In the genomic region with DNA sequence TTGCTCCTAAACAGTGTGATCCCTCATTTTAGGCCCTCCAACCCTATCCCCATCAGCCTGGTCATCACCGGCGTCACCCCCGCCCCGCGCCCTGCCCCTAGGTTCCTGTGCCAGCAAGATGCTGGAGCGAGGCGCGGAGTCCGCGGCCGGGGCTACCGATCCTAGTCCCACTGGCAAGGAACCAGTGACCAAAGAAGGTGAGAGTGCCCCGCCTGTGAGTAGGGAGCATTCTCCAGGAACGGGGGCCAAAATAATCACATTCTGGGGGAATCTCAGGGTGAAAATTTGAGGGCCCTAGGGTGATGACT, we compare ENCODE assay signal across 1 cellular context.
TF ChIP-seq lines count a peak whose summit lies in the region.

No MANE protein-coding gene starts in this region.

TF ChIP-seq in HEK293, 187 proteins besides CTCF, POLR2A, EP300 and RAD21 (continued from another document):
- TF ChIP-seq, protein P1, sequence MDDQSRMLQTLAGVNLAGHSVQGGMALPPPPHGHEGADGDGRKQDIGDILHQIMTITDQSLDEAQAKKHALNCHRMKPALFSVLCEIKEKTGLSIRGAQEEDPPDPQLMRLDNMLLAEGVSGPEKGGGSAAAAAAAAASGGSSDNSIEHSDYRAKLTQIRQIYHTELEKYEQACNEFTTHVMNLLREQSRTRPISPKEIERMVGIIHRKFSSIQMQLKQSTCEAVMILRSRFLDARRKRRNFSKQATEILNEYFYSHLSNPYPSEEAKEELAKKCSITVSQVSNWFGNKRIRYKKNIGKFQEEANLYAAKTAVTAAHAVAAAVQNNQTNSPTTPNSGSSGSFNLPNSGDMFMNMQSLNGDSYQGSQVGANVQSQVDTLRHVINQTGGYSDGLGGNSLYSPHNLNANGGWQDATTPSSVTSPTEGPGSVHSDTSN (CRISPR knock-in tag; IDR thresholded peaks at IDR 0.05), result no peak
- TF ChIP-seq ZNF335 (tag by site-specific recombination; conservative IDR thresholded peaks at IDR 0.05) (no peak), ZBTB20 (tag by site-specific recombination; IDR thresholded peaks at IDR 0.05) (no peak), ZNF133 (tag by site-specific recombination; IDR thresholded peaks at IDR 0.05) (no peak), ZNF843 (tag by site-specific recombination; IDR thresholded peaks at IDR 0.05) (no peak), ZNF561 (tag by site-specific recombination; IDR thresholded peaks at IDR 0.05; ENCODE audit: borderline replicate concordance) (no peak), ZSCAN23 (tag by site-specific recombination; IDR thresholded peaks at IDR 0.05) (no peak), ZNF600 (tag by site-specific recombination; IDR thresholded peaks at IDR 0.05) (peak; percentile 98), KLF16 (tag by site-specific recombination; IDR thresholded peaks at IDR 0.05) (no peak), ZBTB48 (tag by site-specific recombination; IDR thresholded peaks at IDR 0.05) (0 out of 2 replicates have a peak, but pooled peaks have one; percentile 48), ZNF529 (tag by site-specific recombination; IDR thresholded peaks at IDR 0.05; ENCODE audit: insufficient replicate concordance) (no peak), BCL11A (tag by site-specific recombination; IDR thresholded peaks at IDR 0.05; ENCODE audit: low read depth) (0 out of 2 replicates have a peak, but pooled peaks have one; percentile 26), FEZF1 (tag by site-specific recombination; IDR thresholded peaks at IDR 0.05) (no peak), ZBTB8A (tag by site-specific recombination; IDR thresholded peaks at IDR 0.05) (no peak), ZNF623 (tag by site-specific recombination; IDR thresholded peaks at IDR 0.05) (no peak), ZNF558 (tag by site-specific recombination; IDR thresholded peaks at IDR 0.05) (no peak), GFI1B (tag by site-specific recombination; IDR thresholded peaks at IDR 0.05) (no peak), ZNF175 (tag by site-specific recombination; IDR thresholded peaks at IDR 0.05) (no peak), ZNF707 (tag by site-specific recombination; IDR thresholded peaks at IDR 0.05) (no peak), ZNF184 (tag by site-specific recombination; IDR thresholded peaks at IDR 0.05) (no peak), ZNF514 (tag by site-specific recombination; IDR thresholded peaks at IDR 0.05) (no peak), ATF2 (tag by site-specific recombination; IDR thresholded peaks at IDR 0.05; ENCODE audit: low read depth) (no peak), IKZF3 (tag by site-specific recombination; IDR thresholded peaks at IDR 0.05) (peak; percentile 58), ZFP41 (tag by site-specific recombination; IDR thresholded peaks at IDR 0.05; ENCODE audit: borderline replicate concordance) (no peak), ZSCAN16 (tag by site-specific recombination; IDR thresholded peaks at IDR 0.05) (no peak)
- TF ChIP-seq, protein P2, sequence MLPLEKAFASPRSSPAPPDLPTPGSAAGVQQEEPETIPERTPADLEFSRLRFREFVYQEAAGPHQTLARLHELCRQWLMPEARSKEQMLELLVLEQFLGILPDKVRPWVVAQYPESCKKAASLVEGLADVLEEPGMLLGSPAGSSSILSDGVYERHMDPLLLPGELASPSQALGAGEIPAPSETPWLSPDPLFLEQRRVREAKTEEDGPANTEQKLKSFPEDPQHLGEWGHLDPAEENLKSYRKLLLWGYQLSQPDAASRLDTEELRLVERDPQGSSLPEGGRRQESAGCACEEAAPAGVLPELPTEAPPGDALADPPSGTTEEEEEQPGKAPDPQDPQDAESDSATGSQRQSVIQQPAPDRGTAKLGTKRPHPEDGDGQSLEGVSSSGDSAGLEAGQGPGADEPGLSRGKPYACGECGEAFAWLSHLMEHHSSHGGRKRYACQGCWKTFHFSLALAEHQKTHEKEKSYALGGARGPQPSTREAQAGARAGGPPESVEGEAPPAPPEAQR (tag by site-specific recombination; IDR thresholded peaks at IDR 0.05), result no peak
- TF ChIP-seq, protein P3, sequence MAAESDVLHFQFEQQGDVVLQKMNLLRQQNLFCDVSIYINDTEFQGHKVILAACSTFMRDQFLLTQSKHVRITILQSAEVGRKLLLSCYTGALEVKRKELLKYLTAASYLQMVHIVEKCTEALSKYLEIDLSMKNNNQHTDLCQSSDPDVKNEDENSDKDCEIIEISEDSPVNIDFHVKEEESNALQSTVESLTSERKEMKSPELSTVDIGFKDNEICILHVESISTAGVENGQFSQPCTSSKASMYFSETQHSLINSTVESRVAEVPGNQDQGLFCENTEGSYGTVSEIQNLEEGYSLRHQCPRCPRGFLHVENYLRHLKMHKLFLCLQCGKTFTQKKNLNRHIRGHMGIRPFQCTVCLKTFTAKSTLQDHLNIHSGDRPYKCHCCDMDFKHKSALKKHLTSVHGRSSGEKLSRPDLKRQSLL (tag by site-specific recombination; IDR thresholded peaks at IDR 0.05), result peak; percentile 56; the same call in 1 of the 2 replicates
- TF ChIP-seq, protein P4, sequence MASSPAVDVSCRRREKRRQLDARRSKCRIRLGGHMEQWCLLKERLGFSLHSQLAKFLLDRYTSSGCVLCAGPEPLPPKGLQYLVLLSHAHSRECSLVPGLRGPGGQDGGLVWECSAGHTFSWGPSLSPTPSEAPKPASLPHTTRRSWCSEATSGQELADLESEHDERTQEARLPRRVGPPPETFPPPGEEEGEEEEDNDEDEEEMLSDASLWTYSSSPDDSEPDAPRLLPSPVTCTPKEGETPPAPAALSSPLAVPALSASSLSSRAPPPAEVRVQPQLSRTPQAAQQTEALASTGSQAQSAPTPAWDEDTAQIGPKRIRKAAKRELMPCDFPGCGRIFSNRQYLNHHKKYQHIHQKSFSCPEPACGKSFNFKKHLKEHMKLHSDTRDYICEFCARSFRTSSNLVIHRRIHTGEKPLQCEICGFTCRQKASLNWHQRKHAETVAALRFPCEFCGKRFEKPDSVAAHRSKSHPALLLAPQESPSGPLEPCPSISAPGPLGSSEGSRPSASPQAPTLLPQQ (tag by site-specific recombination; IDR thresholded peaks at IDR 0.05), result 0 out of 2 replicates have a peak, but pooled peaks have one; percentile 6
- TF ChIP-seq, protein P5, sequence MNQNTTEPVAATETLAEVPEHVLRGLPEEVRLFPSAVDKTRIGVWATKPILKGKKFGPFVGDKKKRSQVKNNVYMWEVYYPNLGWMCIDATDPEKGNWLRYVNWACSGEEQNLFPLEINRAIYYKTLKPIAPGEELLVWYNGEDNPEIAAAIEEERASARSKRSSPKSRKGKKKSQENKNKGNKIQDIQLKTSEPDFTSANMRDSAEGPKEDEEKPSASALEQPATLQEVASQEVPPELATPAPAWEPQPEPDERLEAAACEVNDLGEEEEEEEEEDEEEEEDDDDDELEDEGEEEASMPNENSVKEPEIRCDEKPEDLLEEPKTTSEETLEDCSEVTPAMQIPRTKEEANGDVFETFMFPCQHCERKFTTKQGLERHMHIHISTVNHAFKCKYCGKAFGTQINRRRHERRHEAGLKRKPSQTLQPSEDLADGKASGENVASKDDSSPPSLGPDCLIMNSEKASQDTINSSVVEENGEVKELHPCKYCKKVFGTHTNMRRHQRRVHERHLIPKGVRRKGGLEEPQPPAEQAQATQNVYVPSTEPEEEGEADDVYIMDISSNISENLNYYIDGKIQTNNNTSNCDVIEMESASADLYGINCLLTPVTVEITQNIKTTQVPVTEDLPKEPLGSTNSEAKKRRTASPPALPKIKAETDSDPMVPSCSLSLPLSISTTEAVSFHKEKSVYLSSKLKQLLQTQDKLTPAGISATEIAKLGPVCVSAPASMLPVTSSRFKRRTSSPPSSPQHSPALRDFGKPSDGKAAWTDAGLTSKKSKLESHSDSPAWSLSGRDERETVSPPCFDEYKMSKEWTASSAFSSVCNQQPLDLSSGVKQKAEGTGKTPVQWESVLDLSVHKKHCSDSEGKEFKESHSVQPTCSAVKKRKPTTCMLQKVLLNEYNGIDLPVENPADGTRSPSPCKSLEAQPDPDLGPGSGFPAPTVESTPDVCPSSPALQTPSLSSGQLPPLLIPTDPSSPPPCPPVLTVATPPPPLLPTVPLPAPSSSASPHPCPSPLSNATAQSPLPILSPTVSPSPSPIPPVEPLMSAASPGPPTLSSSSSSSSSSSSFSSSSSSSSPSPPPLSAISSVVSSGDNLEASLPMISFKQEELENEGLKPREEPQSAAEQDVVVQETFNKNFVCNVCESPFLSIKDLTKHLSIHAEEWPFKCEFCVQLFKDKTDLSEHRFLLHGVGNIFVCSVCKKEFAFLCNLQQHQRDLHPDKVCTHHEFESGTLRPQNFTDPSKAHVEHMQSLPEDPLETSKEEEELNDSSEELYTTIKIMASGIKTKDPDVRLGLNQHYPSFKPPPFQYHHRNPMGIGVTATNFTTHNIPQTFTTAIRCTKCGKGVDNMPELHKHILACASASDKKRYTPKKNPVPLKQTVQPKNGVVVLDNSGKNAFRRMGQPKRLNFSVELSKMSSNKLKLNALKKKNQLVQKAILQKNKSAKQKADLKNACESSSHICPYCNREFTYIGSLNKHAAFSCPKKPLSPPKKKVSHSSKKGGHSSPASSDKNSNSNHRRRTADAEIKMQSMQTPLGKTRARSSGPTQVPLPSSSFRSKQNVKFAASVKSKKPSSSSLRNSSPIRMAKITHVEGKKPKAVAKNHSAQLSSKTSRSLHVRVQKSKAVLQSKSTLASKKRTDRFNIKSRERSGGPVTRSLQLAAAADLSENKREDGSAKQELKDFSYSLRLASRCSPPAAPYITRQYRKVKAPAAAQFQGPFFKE (tag by site-specific recombination; IDR thresholded peaks at IDR 0.05; ENCODE audit: borderline replicate concordance), result no peak
